Comparison of ENCODE assay signal across 18 cellular contexts in genomic region chr1:208221291-208221622, GRCh38. TPM values are rescaled to one million over a fixed set of nuclear protein-coding genes. Genes with fewer than 3 reads are reported as not detected.
DNase-seq lines count a peak whose midpoint lies in the region; ATAC-seq, FAIRE-seq and TF ChIP-seq lines count a peak whose summit lies in the region.
"Had no signal": no experiment of that assay in that cellular context is flagged by ENCODE, and none has a peak within 500 bp of the region (broad histone marks: within the 10 kb centered on the region; RNA-seq: fewer than 3 reads in every experiment).

No MANE protein-coding gene starts in this region.

- 39 to 43% methylated on average over 1 of the region's 1 CpG for WGBS in pancreas, 2 donors

- peak overlapping the region; percentile 98 for H3K27ac ChIP-seq in epithelial cell of prostate
- no peak overlapping the region for H3K27ac ChIP-seq in pancreas

- no peaks in the 10 kb centered on the region for H3K9me3 ChIP-seq in pancreas
- 0 out of 2 replicates have a peak, but pooled peaks cover 2% of the 10 kb centered on the region for H3K9me3 ChIP-seq in MG63

- ATAC-seq in left ventricle myocardium superior (peak; percentile 49), left cardiac atrium (no peak), pancreas (peak in 3 of 4 donors; percentile 11 to 54 (median 30))
- ATAC-seq: stimulated activated effector memory CD8-positive, alpha-beta T cell treated with anti-CD3 and anti-CD28 coated beads, Interleukin-12 subunit alpha, Interleukin-12 subunit beta, amount 100 ng/mL, for 72 hours had no signal

- H3K36me3 ChIP-seq in pancreas, result peaks cover 0 to 13% (median 8%) of the 10 kb centered on the region in 3 donors
- no peaks in the 10 kb centered on the region for H3K36me3 ChIP-seq in MG63

- no peak for TF ChIP-seq CTCF in pancreas (IDR thresholded peaks at IDR 0.05)

- no peak overlapping the region for H3K4me3 ChIP-seq in pancreas
- H3K4me3 ChIP-seq in MG63, result no peak overlapping the region
- H3K4me3 ChIP-seq: dorsolateral prefrontal cortex had no signal

- H3K27me3 ChIP-seq in pancreas (no peaks in the 10 kb centered on the region), MG63 (no peaks in the 10 kb centered on the region)

- peaks cover 0 to 17% (median 0%) of the 10 kb centered on the region in 3 donors for H3K4me1 ChIP-seq in pancreas

- DNase-seq in left ventricle myocardium superior (no peak), left cardiac atrium (no peak), epithelial cell of prostate (ENCODE audit: low read depth, low spot score) (no peak), pancreas (no peak), T1000 (lab: John Stamatoyannopoulos, UW) (no peak), NK-92 (lab: John Stamatoyannopoulos, UW; ENCODE audit: unreplicated experiment) (no peak), MG63 (no peak), NCI-H774 (lab: John Stamatoyannopoulos, UW) (no peak)
- DNase-seq: CD4-positive, CD25-positive, alpha-beta regulatory T cell; dorsolateral prefrontal cortex; immature natural killer cell; mesendoderm; NCI-H187; NCI-H510A treated with DMSO at 0.1 percent for 48 hours; nephron progenitor cell had no signal

- intact Hi-C loops in left ventricle myocardium superior (cut with micrococcal nuclease), result no loop called here
- intact Hi-C loops in left cardiac atrium (cut with DNase I), result no loop called here
- intact Hi-C loops in pancreas (cut with DNase I), result no loop called here

- FAIRE-seq in pancreas (lab: Jason Lieb, UNC), result no peak
- FAIRE-seq: bronchial epithelial cell, GM18507 had no signal

RNA-seq across cellular contexts. Expression of gene PLXNA2, which starts 22.9 kb away (rescaled TPM):
- 12.1 TPM for total RNA-seq in left ventricle myocardium superior
- 10 to 100 TPM; 13.3 to 43.4 TPM for total RNA-seq in left cardiac atrium
- 100 to 1,000 TPM in 2 of 6 donors, 10 to 100 TPM in 4; 63.9 to 137 (median 80.1) TPM for total RNA-seq in pancreas
- polyA plus RNA-seq in pancreas, result 10 to 100 TPM; 48.7 to 52.2 TPM
- total RNA-seq in MG63 (2014; rRNA removed; shearing (Covaris generic); ENCODE audit: low replicate concordance), result 0.17 and 0.56 TPM in 2 replicates

Comparison
In these comparisons a context has a peak if more than half of its experiments do, and no peak if none do; other contexts are left out.
1. ATAC-seq: peak in left ventricle myocardium superior (single experiment) and pancreas (3 of 4); none in left cardiac atrium (0 of 2).